ENCODE assay signal across 34 cellular contexts in genomic region chr4:82084747-82085146, GRCh38.
"Had no signal": no experiment of that assay in that cellular context is flagged by ENCODE, and none has a peak within 500 bp of the region (broad histone marks: within the 10 kb centered on the region; RNA-seq: fewer than 3 reads in every experiment).

No MANE protein-coding gene starts in this region.

- H2AFZ ChIP-seq: PC-9 had no signal

- H3K4me3 ChIP-seq: breast epithelium, PC-9 had no signal

- H3K4me1 Mint-ChIP-seq: activated CD4-positive, alpha-beta memory T cell treated with anti-CD3 and anti-CD28 coated beads, Interleukin-2, amount 10 ng/mL, durations not matched to agents 7 days and 5 days; activated CD8-positive, alpha-beta memory T cell treated with anti-CD3 and anti-CD28 coated beads, Interleukin-2, amount 10 ng/mL, durations not matched to agents 7 days and 5 days; activated naive CD4-positive, alpha-beta T cell treated with anti-CD3 and anti-CD28 coated beads, Interleukin-2, amount 10 ng/mL, durations not matched to agents 7 days and 5 days; activated naive CD8-positive, alpha-beta T cell treated with anti-CD3 and anti-CD28 coated beads, Interleukin-2, amount 50 U/mL, for 24 hours had no signal

- H3K27me3 Mint-ChIP-seq: activated CD4-positive, alpha-beta memory T cell treated with anti-CD3 and anti-CD28 coated beads, Interleukin-2, amount 10 ng/mL, durations not matched to agents 7 days and 5 days; activated CD8-positive, alpha-beta memory T cell treated with anti-CD3 and anti-CD28 coated beads, Interleukin-2, amount 10 ng/mL, durations not matched to agents 7 days and 5 days; activated naive CD4-positive, alpha-beta T cell treated with anti-CD3 and anti-CD28 coated beads, Interleukin-2, amount 10 ng/mL, durations not matched to agents 7 days and 5 days; activated naive CD8-positive, alpha-beta T cell treated with anti-CD3 and anti-CD28 coated beads, Interleukin-2, amount 50 U/mL, for 24 hours had no signal

- H3K36me3 ChIP-seq: breast epithelium, WERI-Rb-1 had no signal

- H3K27ac ChIP-seq: breast epithelium, KMS-11, PC-9, RWPE1, WERI-Rb-1 had no signal

- DNase-seq: activated CD4-positive, alpha-beta memory T cell treated with anti-CD3 and anti-CD28 coated beads, Interleukin-2, amount 10 ng/mL, durations not matched to agents 7 days and 5 days; activated CD4-positive, alpha-beta T cell treated with anti-CD3 and anti-CD28 coated beads for 1 hour; activated CD4-positive, alpha-beta T cell treated with anti-CD3 and anti-CD28 coated beads for 48 hours; activated CD4-positive, CD25-positive, alpha-beta regulatory T cell; activated CD8-positive, alpha-beta memory T cell treated with anti-CD3 and anti-CD28 coated beads for 24 hours; activated CD8-positive, alpha-beta memory T cell treated with anti-CD3 and anti-CD28 coated beads, Interleukin-2, amount 10 ng/mL, durations not matched to agents 7 days and 5 days; activated CD8-positive, alpha-beta memory T cell treated with anti-CD3 and anti-CD28 coated beads, Interleukin-2, amount 50 U/mL, for 48 hours; activated effector memory CD4-positive, alpha-beta T cell treated with Interleukin-2 at 50 U/mL for 16 hours; activated naive CD4-positive, alpha-beta T cell treated with anti-CD3 and anti-CD28 coated beads, Interleukin-2, amount 10 ng/mL, durations not matched to agents 7 days and 5 days; activated naive CD8-positive, alpha-beta T cell treated with anti-CD3 and anti-CD28 coated beads, Interleukin-2, amount 50 U/mL, for 24 hours; activated T-cell treated with anti-CD3 and anti-CD28 coated beads, Interleukin-2, amount 50 U/mL, for 48 hours; amniotic stem cell; aorta; NCI-H1092 treated with DMSO at 0.1 percent for 48 hours; NCI-H1417 treated with DMSO at 0.1 percent for 48 hours; NCI-H1930; NCI-H2081 treated with DMSO at 0.1 percent for 48 hours; NCI-H226; NCI-H446 treated with DMSO at 0.1 percent for 48 hours; NCI-H524; NCI-H69; NCI-H82; NK-92 treated with Interleukin-12 subunit alpha and Interleukin-12 subunit beta, amount 100 ng/mL, for 24 hours; PC-9; Right ventricle myocardium superior; SW 1271; T-helper 1 cell; T-helper 2 cell; T-helper 9 cell; WERI-Rb-1 had no signal

- ATAC-seq: activated CD8-positive, alpha-beta memory T cell treated with anti-CD3 and anti-CD28 coated beads, Interleukin-2, amount 10 ng/mL, durations not matched to agents 7 days and 5 days; activated naive CD8-positive, alpha-beta T cell treated with anti-CD3 and anti-CD28 coated beads, Interleukin-2, amount 50 U/mL, for 24 hours had no signal

- H3K4me1 ChIP-seq: breast epithelium had no signal

- H3K4me2 ChIP-seq: KMS-11, PC-9 had no signal

- H3K9me3 Mint-ChIP-seq: activated CD4-positive, alpha-beta memory T cell treated with anti-CD3 and anti-CD28 coated beads, Interleukin-2, amount 10 ng/mL, durations not matched to agents 7 days and 5 days; activated naive CD8-positive, alpha-beta T cell treated with anti-CD3 and anti-CD28 coated beads, Interleukin-2, amount 50 U/mL, for 24 hours had no signal

- H3K36me3 Mint-ChIP-seq: activated CD8-positive, alpha-beta memory T cell treated with anti-CD3 and anti-CD28 coated beads, Interleukin-2, amount 10 ng/mL, durations not matched to agents 7 days and 5 days; activated naive CD4-positive, alpha-beta T cell treated with anti-CD3 and anti-CD28 coated beads, Interleukin-2, amount 10 ng/mL, durations not matched to agents 7 days and 5 days had no signal

- H3K27ac Mint-ChIP-seq: activated CD4-positive, alpha-beta memory T cell treated with anti-CD3 and anti-CD28 coated beads, Interleukin-2, amount 10 ng/mL, durations not matched to agents 7 days and 5 days; activated CD8-positive, alpha-beta memory T cell treated with anti-CD3 and anti-CD28 coated beads, Interleukin-2, amount 10 ng/mL, durations not matched to agents 7 days and 5 days; activated naive CD4-positive, alpha-beta T cell treated with anti-CD3 and anti-CD28 coated beads, Interleukin-2, amount 10 ng/mL, durations not matched to agents 7 days and 5 days; activated naive CD8-positive, alpha-beta T cell; activated naive CD8-positive, alpha-beta T cell treated with anti-CD3 and anti-CD28 coated beads, Interleukin-2, amount 50 U/mL, for 24 hours had no signal

- H3K4me3 Mint-ChIP-seq: activated CD4-positive, alpha-beta memory T cell treated with anti-CD3 and anti-CD28 coated beads, Interleukin-2, amount 10 ng/mL, durations not matched to agents 7 days and 5 days; activated CD8-positive, alpha-beta memory T cell treated with anti-CD3 and anti-CD28 coated beads, Interleukin-2, amount 10 ng/mL, durations not matched to agents 7 days and 5 days; activated naive CD4-positive, alpha-beta T cell treated with anti-CD3 and anti-CD28 coated beads, Interleukin-2, amount 10 ng/mL, durations not matched to agents 7 days and 5 days; activated naive CD8-positive, alpha-beta T cell; activated naive CD8-positive, alpha-beta T cell treated with anti-CD3 and anti-CD28 coated beads, Interleukin-2, amount 50 U/mL, for 24 hours had no signal

- H3K27me3 ChIP-seq: breast epithelium had no signal

- H3K9me3 ChIP-seq: breast epithelium had no signal
